Comparison of ENCODE assay signal across 8 cellular contexts in genomic region chr12:101570022-101570421, GRCh38. TPM values are rescaled to one million over a fixed set of nuclear protein-coding genes. Genes with fewer than 3 reads are reported as not detected.
DNase-seq lines count a peak whose midpoint lies in the region; ATAC-seq, FAIRE-seq and TF ChIP-seq lines count a peak whose summit lies in the region.

No MANE protein-coding gene starts in this region.

- no peaks in the 10 kb centered on the region for H3K36me3 ChIP-seq in right atrium auricular region
- no peaks in the 10 kb centered on the region for H3K36me3 ChIP-seq in small intestine (ENCODE audit: control insufficient read depth in 2 of 2, insufficient read depth in 2 of 2, low read length in 2 of 2)

- H3K9me3 ChIP-seq in right atrium auricular region, result no peaks in the 10 kb centered on the region
- H3K9me3 ChIP-seq in small intestine (ENCODE audit: control insufficient read depth, low read depth), result no peaks in the 10 kb centered on the region

- H3K27me3 ChIP-seq in right atrium auricular region (no peaks in the 10 kb centered on the region), foreskin keratinocyte (no peaks in the 10 kb centered on the region), small intestine (ENCODE audit: control insufficient read depth in 2 of 2, insufficient read depth in 2 of 2, low read length in 2 of 2) (no peaks in the 10 kb centered on the region)

- H3K4me1 ChIP-seq in right atrium auricular region (peaks cover 0 to 7% of the 10 kb centered on the region in 2 donors), foreskin keratinocyte (no peaks in the 10 kb centered on the region), small intestine (ENCODE audit: control insufficient read depth in 2 of 2, insufficient read depth in 1 of 2, low read depth in 1 of 2, low read length in 1 of 2) (peaks cover 0 to 3% of the 10 kb centered on the region in 2 donors)

- DNase-seq in Right ventricle myocardium superior (no peak), right atrium auricular region (ENCODE audit: low spot score) (no peak), RKO (ENCODE audit: low spot score) (peak; percentile 61), foreskin keratinocyte (peak; percentile 46 to 75), small intestine (peak; percentile 43)
- DNase-seq in stimulated activated CD4-positive, alpha-beta T cell treated with anti-CD3 and anti-CD28 coated beads, Interleukin-12 subunit alpha, Interleukin-12 subunit beta, amount 100 ng/mL, for 4 hours, result no peak

- 14 to 19% (median 15%) methylated on average over 3 of the region's 3 CpGs for WGBS in small intestine, 3 donors

- H3K27ac ChIP-seq in right atrium auricular region (no peak overlapping the region), foreskin keratinocyte (no peak overlapping the region), small intestine (ENCODE audit: low read depth in 1 of 2, low read length in 1 of 2) (no peak overlapping the region)

- FAIRE-seq in small intestine (lab: Jason Lieb, UNC), result no peak

- TF ChIP-seq CTCF in right atrium auricular region (IDR thresholded peaks at IDR 0.05) (peak in 1 of 2 donors; percentile 52), foreskin keratinocyte (conservative IDR thresholded peaks at IDR 0.05) (peak; percentile 58)

- H3K4me3 ChIP-seq in right atrium auricular region (no peak overlapping the region), small intestine (ENCODE audit: low read depth in 1 of 2, low read length in 2 of 2) (no peak overlapping the region)

- ATAC-seq in Right ventricle myocardium superior (ENCODE audit: poor library complexity), result peak; percentile 46
- peak; percentile 70 for ATAC-seq in foreskin keratinocyte
- no peak for ATAC-seq in HG03460 (IDR thresholded peaks at IDR 0.05; ENCODE audit: unreplicated experiment)
- ATAC-seq in GM21576 (IDR thresholded peaks at IDR 0.05; ENCODE audit: unreplicated experiment), result no peak

- intact Hi-C loops in Right ventricle myocardium superior (cut with DNase I), result no loop called here

RNA-seq across cellular contexts. Expression of gene MYBPC1, which starts 24.7 kb away (rescaled TPM):
- total RNA-seq in Right ventricle myocardium superior (8.3 TPM), right atrium auricular region (1 to 10 TPM; 2.1 to 3.0 TPM), foreskin keratinocyte (not detected in 2 replicates)
- polyA plus RNA-seq in foreskin keratinocyte (not detected in 2 replicates), small intestine (1 to 10 TPM in 2 of 3 donors, under 1 TPM in 1; 0.16 to 4.7 (median 2.4) TPM)

Comparison
In these comparisons a context has a peak if more than half of its experiments do, and no peak if none do; other contexts are left out.
1. ATAC-seq: peak in Right ventricle myocardium superior (single experiment) and foreskin keratinocyte (single experiment); none in HG03460 (single experiment) and GM21576 (single experiment).
2. DNase-seq: peak in RKO (single experiment), foreskin keratinocyte (2 of 2) and small intestine (single experiment); none in Right ventricle myocardium superior (single experiment), right atrium auricular region (single experiment) and stimulated activated CD4-positive, alpha-beta T cell treated with anti-CD3 and anti-CD28 coated beads, Interleukin-12 subunit alpha, Interleukin-12 subunit beta, amount 100 ng/mL, for 4 hours (single experiment).